Comparison of ENCODE assay signal across 8 cellular contexts in genomic region chr17:21285164-21286065, GRCh38. TPM values are rescaled to one million over a fixed set of nuclear protein-coding genes. Genes with fewer than 3 reads are reported as not detected.
A peak's percentile ranks its signal among the peaks of the same experiment; 100 is the strongest.
DNase-seq lines count a peak whose midpoint lies in the region; ATAC-seq, FAIRE-seq and TF ChIP-seq lines count a peak whose summit lies in the region.

No MANE protein-coding gene starts in this region.

- DNase-seq in BE2C (no peak), GM23338 (ENCODE audit: low spot score) (no peak), globus pallidus (ENCODE audit: low spot score) (peak; percentile 37), renal cortical epithelial cell (ENCODE audit: low read depth) (peak; percentile 44), D721Med (ENCODE audit: insufficient read length, low spot score) (no peak)
- DNase-seq in activated CD8-positive, alpha-beta T cell treated with anti-CD3 and anti-CD28 coated beads, Interleukin-2, amount 10 ng/mL, durations not matched to agents 7 days and 5 days, result peak; percentile 29
- DNase-seq in activated effector memory CD4-positive, alpha-beta T cell treated with anti-CD3 and anti-CD28 coated beads, Interleukin-2, amount 50 U/mL, for 16 hours, result no peak

- peak overlapping the region; percentile 72; the same call in 1 of the 2 replicates for H2AFZ ChIP-seq in GM23338

- H3K36me3 Mint-ChIP-seq in GM23338 (ENCODE audit: low read depth), result peaks cover under 1% of the 10 kb centered on the region; the same call in 1 of the 3 replicates
- H3K36me3 Mint-ChIP-seq in activated CD8-positive, alpha-beta T cell treated with anti-CD3 and anti-CD28 coated beads, Interleukin-2, amount 10 ng/mL, durations not matched to agents 7 days and 5 days (ENCODE audit: low read depth), result peaks cover 14% of the 10 kb centered on the region

- peaks cover 19% of the 10 kb centered on the region for H3K4me1 Mint-ChIP-seq in GM23338
- H3K4me1 Mint-ChIP-seq in activated CD8-positive, alpha-beta T cell treated with anti-CD3 and anti-CD28 coated beads, Interleukin-2, amount 10 ng/mL, durations not matched to agents 7 days and 5 days (ENCODE audit: low read depth), result peaks cover 47% of the 10 kb centered on the region

- POLR2A ChIA-PET in activated CD8-positive, alpha-beta T cell treated with anti-CD3 and anti-CD28 coated beads, Interleukin-2, amount 10 ng/mL, durations not matched to agents 7 days and 5 days (lab: Charles Lee), result interaction anchor here (0.7 to 3.3 kb wide), 2 partner anchors 9 to 242 kb away, joined by 3 to 13 read pairs; partner anchors contain the start of gene USP22

- H3K27me3 ChIP-seq in BE2C (no peaks in the 10 kb centered on the region), GM23338 (ENCODE audit: insufficient read depth) (peaks cover 27% of the 10 kb centered on the region)

- H3F3A ChIP-seq in GM23338 (replicated peaks; ENCODE audit: low read depth), result no peaks in the 10 kb centered on the region

- peaks cover under 1% of the 10 kb centered on the region for H3K9me3 Mint-ChIP-seq in GM23338
- H3K9me3 Mint-ChIP-seq in activated CD8-positive, alpha-beta T cell treated with anti-CD3 and anti-CD28 coated beads, Interleukin-2, amount 10 ng/mL, durations not matched to agents 7 days and 5 days (ENCODE audit: insufficient read depth), result no peaks in the 10 kb centered on the region

- H3K27me3 Mint-ChIP-seq in GM23338 (ENCODE audit: insufficient read depth, low read depth, poor library complexity), result peaks cover 23% of the 10 kb centered on the region
- H3K27me3 Mint-ChIP-seq in activated CD8-positive, alpha-beta T cell treated with anti-CD3 and anti-CD28 coated beads, Interleukin-2, amount 10 ng/mL, durations not matched to agents 7 days and 5 days (ENCODE audit: low read depth), result no peaks in the 10 kb centered on the region

- peak overlapping the region; percentile 87 for H3K4me3 Mint-ChIP-seq in GM23338
- peak overlapping the region; percentile 90 for H3K4me3 Mint-ChIP-seq in activated CD8-positive, alpha-beta T cell treated with anti-CD3 and anti-CD28 coated beads, Interleukin-2, amount 10 ng/mL, durations not matched to agents 7 days and 5 days

- H3K4me2 ChIP-seq in GM23338, result peak overlapping the region; percentile 97

- H3K9me3 ChIP-seq in BE2C, result no peaks in the 10 kb centered on the region

- H3K27ac ChIP-seq in GM23338 (ENCODE audit: low read depth), result no peak overlapping the region

- H3K27ac Mint-ChIP-seq in GM23338, result no peak overlapping the region
- peak overlapping the region; percentile 94 for H3K27ac Mint-ChIP-seq in activated CD8-positive, alpha-beta T cell treated with anti-CD3 and anti-CD28 coated beads, Interleukin-2, amount 10 ng/mL, durations not matched to agents 7 days and 5 days

- H3K9me2 ChIP-seq in GM23338 (ENCODE audit: insufficient read depth), result no peaks in the 10 kb centered on the region

- TF ChIP-seq CTCF in BE2C (IDR thresholded peaks at IDR 0.05; ENCODE audit: low read depth, low read length) (no peak), GM23338 (conservative IDR thresholded peaks at IDR 0.05; ENCODE audit: low read depth in 2 of 2) (no peak), D721Med (IDR thresholded peaks at IDR 0.05; ENCODE audit: insufficient read depth, missing control alignments) (no peak)

- FAIRE-seq in D721Med (lab: Jason Lieb, UNC), result no peak

- H3K79me2 ChIP-seq in GM23338 (replicated peaks; ENCODE audit: insufficient read depth), result peaks cover 38% of the 10 kb centered on the region

- H3K36me3 ChIP-seq in BE2C (no peaks in the 10 kb centered on the region), GM23338 (ENCODE audit: insufficient read depth) (no peaks in the 10 kb centered on the region)

- H3K4me1 ChIP-seq in BE2C, result no peaks in the 10 kb centered on the region; the same call in 1 of the 2 replicates
- H3K4me1 ChIP-seq in GM23338 (ENCODE audit: insufficient read depth), result peaks cover 10% of the 10 kb centered on the region

- peaks cover 10% of the 10 kb centered on the region for H4K20me1 ChIP-seq in GM23338 (replicated peaks; ENCODE audit: insufficient read depth)

- ATAC-seq in GM23338, result no peak
- ATAC-seq in activated CD8-positive, alpha-beta T cell treated with anti-CD3 and anti-CD28 coated beads, Interleukin-2, amount 10 ng/mL, durations not matched to agents 7 days and 5 days, result no peak
- ATAC-seq in GM21619 (IDR thresholded peaks at IDR 0.05; ENCODE audit: unreplicated experiment), result no peak

- H3K4me3 ChIP-seq in BE2C (ENCODE audit: low read depth, low read length) (peak overlapping the region; percentile 74), GM23338 (peak overlapping the region; percentile 92)

- CTCF ChIA-PET in activated CD8-positive, alpha-beta T cell treated with anti-CD3 and anti-CD28 coated beads, Interleukin-2, amount 10 ng/mL, durations not matched to agents 7 days and 5 days (lab: Charles Lee), result interaction anchor here (1.4 to 2.2 kb wide), 2 partner anchors 166 to 226 kb away, joined by 3 to 7 read pairs; no protein-coding TSS in a partner anchor

TF ChIP-seq in GM23338, 12 proteins besides CTCF, POLR2A, EP300 and RAD21 (continues in another document):
- TF ChIP-seq EZH2 (IDR thresholded peaks at IDR 0.05; ENCODE audit: low read depth, unreplicated experiment) (no peak), EZH2phosphoT487 (IDR thresholded peaks at IDR 0.05; ENCODE audit: unreplicated experiment) (no peak), ZNF331 (CRISPR knock-in tag; IDR thresholded peaks at IDR 0.05; ENCODE audit: low read depth) (no peak), ZNF114 (CRISPR knock-in tag; IDR thresholded peaks at IDR 0.05) (no peak), POLR2AphosphoS5 (IDR thresholded peaks at IDR 0.05; ENCODE audit: low read depth) (no peak), REST (IDR thresholded peaks at IDR 0.05; ENCODE audit: unreplicated experiment) (no peak)

RNA-seq across cellular contexts. Expression of gene MAP2K3, which starts 0.9 kb away (rescaled TPM):
- 15.8 TPM for polyA plus RNA-seq in BE2C (2012; ENCODE audit: insufficient read depth, insufficient read length, low read depth)
- total RNA-seq in GM23338 (2014; rRNA removed; shearing (Covaris generic)), result 30.6 and 31.7 TPM in 2 replicates
- polyA plus RNA-seq in GM23338 (2016; fragmentation: Nextera tagmentation; extraction: Ambion mirVana), result 28.4 and 28.5 TPM in 2 replicates
- 10 to 100 TPM; 57.4 to 57.8 TPM for total RNA-seq in activated CD8-positive, alpha-beta T cell treated with anti-CD3 and anti-CD28 coated beads, Interleukin-2, amount 10 ng/mL, durations not matched to agents 7 days and 5 days
- total RNA-seq in renal cortical epithelial cell, result 22.4 and 22.8 TPM in 2 replicates

RNA-seq across cellular contexts. Expression of gene NATD1, which starts 32.2 kb away (rescaled TPM):
- polyA plus RNA-seq in BE2C (2012; ENCODE audit: insufficient read depth, insufficient read length, low read depth), result 0.59 TPM
- 8.1 and 8.7 TPM in 2 replicates for total RNA-seq in GM23338 (2014; rRNA removed; shearing (Covaris generic))
- polyA plus RNA-seq in GM23338 (2016; fragmentation: Nextera tagmentation; extraction: Ambion mirVana), result 2.1 TPM in 2 replicates
- total RNA-seq in activated CD8-positive, alpha-beta T cell treated with anti-CD3 and anti-CD28 coated beads, Interleukin-2, amount 10 ng/mL, durations not matched to agents 7 days and 5 days, result 1 to 10 TPM; 1.1 to 1.3 TPM
- 2.1 and 13.4 TPM in 2 replicates for total RNA-seq in renal cortical epithelial cell

Comparison
In these comparisons a context has a peak if more than half of its experiments do, and no peak if none do; other contexts are left out.
1. DNase-seq: peak in activated CD8-positive, alpha-beta T cell treated with anti-CD3 and anti-CD28 coated beads, Interleukin-2, amount 10 ng/mL, durations not matched to agents 7 days and 5 days (single experiment), globus pallidus (single experiment) and renal cortical epithelial cell (single experiment); none in BE2C (single experiment), GM23338 (single experiment), activated effector memory CD4-positive, alpha-beta T cell treated with anti-CD3 and anti-CD28 coated beads, Interleukin-2, amount 50 U/mL, for 16 hours (single experiment) and D721Med (single experiment).